Comparison of ENCODE assay signal across 27 cellular contexts in genomic region chr2:190538201-190538600, GRCh38.
"Had no signal": no experiment of that assay in that cellular context is flagged by ENCODE, and none has a peak within 500 bp of the region (broad histone marks: within the 10 kb centered on the region; RNA-seq: fewer than 3 reads in every experiment).

No MANE protein-coding gene starts in this region.

- H3K4me1 ChIP-seq: Peyer's patch had no signal

- DNase-seq: activated B cell treated with CpG ODN at 0.5 μM for 24 hours; activated CD4-positive, alpha-beta memory T cell treated with anti-CD3 and anti-CD28 coated beads for 36 hours; activated CD4-positive, alpha-beta T cell treated with anti-CD3 and anti-CD28 coated beads, Interleukin-2, amount 10 ng/mL, durations not matched to agents 7 days and 5 days; activated CD8-positive, alpha-beta memory T cell treated with anti-CD3 and anti-CD28 coated beads for 24 hours; activated gamma-delta T cell; activated naive CD4-positive, alpha-beta T cell treated with anti-CD3 and anti-CD28 coated beads for 36 hours; activated T-cell treated with anti-CD3 and anti-CD28 coated beads for 4 hours; activated T-cell treated with anti-CD3 and anti-CD28 coated beads, Interleukin-2, amount 50 U/mL, for 48 hours; amygdala; MG63; MV-4-11; NCI-H1092 treated with DMSO at 0.1 percent for 48 hours; NCI-H1436 treated with DMSO at 0.1 percent for 48 hours; NCI-H187; NCI-H2081; NCI-H446; NCI-H524; Peyer's patch; Right ventricle myocardium superior; SJCRH30; T-helper 9 cell had no signal

- H3K27ac ChIP-seq: brain microvascular endothelial cell, cardiac muscle cell, Peyer's patch, RWPE1, SJCRH30 had no signal

- H3K36me3 ChIP-seq: brain microvascular endothelial cell, cardiac muscle cell, Peyer's patch, SJCRH30 had no signal

- H3K27me3 ChIP-seq: brain microvascular endothelial cell, cardiac muscle cell, MG63, Peyer's patch, SJCRH30 had no signal

- H3K27ac Mint-ChIP-seq: activated B cell treated with CpG ODN at 0.5 μM for 24 hours; activated CD4-positive, alpha-beta memory T cell treated with anti-CD3 and anti-CD28 coated beads for 36 hours; activated CD4-positive, alpha-beta T cell treated with anti-CD3 and anti-CD28 coated beads, Interleukin-2, amount 10 ng/mL, durations not matched to agents 7 days and 5 days; activated naive CD4-positive, alpha-beta T cell treated with anti-CD3 and anti-CD28 coated beads for 36 hours; activated naive CD8-positive, alpha-beta T cell; activated T-helper 17 cell treated with anti-CD3 and anti-CD28 coated beads, Interleukin-2, amount 50 U/mL, for 72 hours; T-helper 1 cell treated with Interleukin-12 subunit alpha and Interleukin-12 subunit beta and Interleukin-4 antibody, amounts not matched to agents 30 μg/mL and 1 μg/mL, for 36 hours had no signal

- H3K4me3 Mint-ChIP-seq: activated B cell treated with CpG ODN at 0.5 μM for 24 hours; activated CD4-positive, alpha-beta memory T cell treated with anti-CD3 and anti-CD28 coated beads for 36 hours; activated CD4-positive, alpha-beta T cell treated with anti-CD3 and anti-CD28 coated beads, Interleukin-2, amount 10 ng/mL, durations not matched to agents 7 days and 5 days; activated naive CD4-positive, alpha-beta T cell treated with anti-CD3 and anti-CD28 coated beads for 36 hours; activated naive CD8-positive, alpha-beta T cell; activated T-helper 17 cell treated with anti-CD3 and anti-CD28 coated beads, Interleukin-2, amount 50 U/mL, for 72 hours; T-helper 1 cell treated with Interleukin-12 subunit alpha and Interleukin-12 subunit beta and Interleukin-4 antibody, amounts not matched to agents 30 μg/mL and 1 μg/mL, for 36 hours had no signal

- H3K27me3 Mint-ChIP-seq: activated B cell treated with CpG ODN at 0.5 μM for 24 hours; activated CD4-positive, alpha-beta memory T cell treated with anti-CD3 and anti-CD28 coated beads for 36 hours; activated CD4-positive, alpha-beta T cell treated with anti-CD3 and anti-CD28 coated beads, Interleukin-2, amount 10 ng/mL, durations not matched to agents 7 days and 5 days; activated naive CD8-positive, alpha-beta T cell; activated T-helper 17 cell treated with anti-CD3 and anti-CD28 coated beads, Interleukin-2, amount 50 U/mL, for 72 hours had no signal

- ATAC-seq: activated T-helper 17 cell treated with anti-CD3 and anti-CD28 coated beads, Interleukin-2, amount 50 U/mL, for 72 hours had no signal

- H3K4me3 ChIP-seq: cardiac muscle cell, MG63, Peyer's patch, SJCRH30 had no signal
